Comparison of ENCODE assay signal across 1 cellular context in genomic region chr4:2468464-2469191, GRCh38.
TF ChIP-seq lines count a peak whose summit lies in the region.

Gene RNF4 (plus strand): TSS chr4:2469106. CDS start chr4:2490494, 21,388 bp downstream.

TF ChIP-seq in K562, 482 proteins besides CTCF, POLR2A, EP300 and RAD21 (continued from another document and continues in another):
- no peak for TF ChIP-seq ZNF277 (CRISPR knock-in tag; IDR thresholded peaks at IDR 0.05; ENCODE audit: borderline replicate concordance)
- TF ChIP-seq ZBTB11 (CRISPR knock-in tag; IDR thresholded peaks at IDR 0.05), result peak in 1 of 3 experiments; percentile 82; a peak in 3 of 6 replicates
- TF ChIP-seq ZNF212 (CRISPR knock-in tag; IDR thresholded peaks at IDR 0.05), result no peak
- no peak for TF ChIP-seq HNRNPH1 (optimal IDR thresholded peaks at IDR 0.05; ENCODE audit: low read depth, low read length)
- no peak for TF ChIP-seq NUFIP1 (IDR thresholded peaks at IDR 0.05; ENCODE audit: partially characterized antibody)
- TF ChIP-seq VEZF1 (CRISPR knock-in tag; IDR thresholded peaks at IDR 0.05), result peak; percentile 80
- TF ChIP-seq ZBTB8A (IDR thresholded peaks at IDR 0.05; ENCODE audit: partially characterized antibody), result no peak
- no peak for TF ChIP-seq ATF3 (IDR thresholded peaks at IDR 0.05)
- no peak; the same call in 1 of the 2 replicates for TF ChIP-seq ATF3 (CRISPR knock-in tag; conservative IDR thresholded peaks at IDR 0.05)
- no peak for TF ChIP-seq ZNF830 (CRISPR knock-in tag; IDR thresholded peaks at IDR 0.05)
- 0 out of 2 replicates have a peak, but pooled peaks have one; percentile 44 for TF ChIP-seq CHD2 (IDR thresholded peaks at IDR 0.05; ENCODE audit: low read depth, low read length)
- TF ChIP-seq E2F5 (CRISPR knock-in tag; IDR thresholded peaks at IDR 0.05), result peak; percentile 69; the same call in 1 of the 2 replicates
- TF ChIP-seq EZH2 (IDR thresholded peaks at IDR 0.05; ENCODE audit: borderline replicate concordance, low read depth, low read length), result no peak
- no peak for TF ChIP-seq THRA (IDR thresholded peaks at IDR 0.05)
- no peak for TF ChIP-seq PTRF (tag; IDR thresholded peaks at IDR 0.05)
- TF ChIP-seq MAX (CRISPR knock-in tag; IDR thresholded peaks at IDR 0.05), result peak; percentile 90
- TF ChIP-seq ZNF12 (CRISPR knock-in tag; IDR thresholded peaks at IDR 0.05), result no peak
- TF ChIP-seq SAP30 (IDR thresholded peaks at IDR 0.05; ENCODE audit: borderline replicate concordance, insufficient read depth, low read depth, low read length, poor library complexity, severe bottlenecking), result peak; percentile 84
- TF ChIP-seq ZBTB5 (IDR thresholded peaks at IDR 0.05), result no peak
- TF ChIP-seq STAG1 (CRISPR knock-in tag; IDR thresholded peaks at IDR 0.05; ENCODE audit: borderline replicate concordance), result no peak
- TF ChIP-seq POLR2H (tag; IDR thresholded peaks at IDR 0.05; ENCODE audit: low read depth), result peak; percentile 69
- no peak for TF ChIP-seq BRCA1 (IDR thresholded peaks at IDR 0.05)
- no peak for TF ChIP-seq BRCA1 (CRISPR knock-in tag; IDR thresholded peaks at IDR 0.05)
- no peak for TF ChIP-seq PREB (CRISPR knock-in tag; IDR thresholded peaks at IDR 0.05)
- TF ChIP-seq ZC3H11A (IDR thresholded peaks at IDR 0.05; ENCODE audit: low read depth, low read length), result no peak
- no peak for TF ChIP-seq POLR2AphosphoS2 (IDR thresholded peaks at IDR 0.05; ENCODE audit: low read length)
- no peak for TF ChIP-seq ZNF282 (CRISPR knock-in tag; IDR thresholded peaks at IDR 0.05)
- TF ChIP-seq CTBP1 (IDR thresholded peaks at IDR 0.05; ENCODE audit: borderline replicate concordance), result 0 out of 2 replicates have a peak, but pooled peaks have one; percentile 66
- TF ChIP-seq CBFB (CRISPR knock-in tag; IDR thresholded peaks at IDR 0.05), result no peak
- peak; percentile 95 for TF ChIP-seq POLR2G (IDR thresholded peaks at IDR 0.05; ENCODE audit: low read depth, low read length)
- no peak for TF ChIP-seq ZNF764 (CRISPR knock-in tag; IDR thresholded peaks at IDR 0.05; ENCODE audit: low read depth)
- TF ChIP-seq TCF15 (CRISPR knock-in tag; IDR thresholded peaks at IDR 0.05), result no peak
- no peak for TF ChIP-seq PRPF4 (IDR thresholded peaks at IDR 0.05; ENCODE audit: insufficient read depth, low read depth, low read length, poor library complexity, severe bottlenecking)
- no peak for TF ChIP-seq E2F3 (CRISPR knock-in tag; IDR thresholded peaks at IDR 0.05)
- peak; percentile 73 to 75 for TF ChIP-seq NRF1 (conservative IDR thresholded peaks at IDR 0.05 in 1 of 2, IDR thresholded peaks at IDR 0.05 in 1 of 2)
- no peak for TF ChIP-seq ZHX1 (conservative IDR thresholded peaks at IDR 0.05; ENCODE audit: low read length)
- TF ChIP-seq U2AF2 (optimal IDR thresholded peaks at IDR 0.05; ENCODE audit: low read depth, low read length), result no peak
- no peak for TF ChIP-seq ARID3A (IDR thresholded peaks at IDR 0.05; ENCODE audit: borderline replicate concordance, low read depth, low read length)
- peak; percentile 34; the same call in 1 of the 2 replicates for TF ChIP-seq KLF1 (tag; IDR thresholded peaks at IDR 0.05)
